ENCODE assay signal across 23 cellular contexts in genomic region chr7:85165263-85165662, GRCh38. TPM values are rescaled to one million over a fixed set of nuclear protein-coding genes. Genes with fewer than 3 reads are reported as not detected.
DNase-seq lines count a peak whose midpoint lies in the region; ATAC-seq, FAIRE-seq and TF ChIP-seq lines count a peak whose summit lies in the region.
"Had no signal": no experiment of that assay in that cellular context is flagged by ENCODE, and none has a peak within 500 bp of the region (broad histone marks: within the 10 kb centered on the region; RNA-seq: fewer than 3 reads in every experiment).

No MANE protein-coding gene starts in this region.

- no peaks in the 10 kb centered on the region for H3K9me2 ChIP-seq in hepatocyte (replicated peaks; ENCODE audit: insufficient read depth)

- DNase-seq in DMS53 (lab: John Stamatoyannopoulos, UW): peak; percentile 15
- DNase-seq in DMS53 treated with DMSO at 0.1 percent for 48 hours (lab: John Stamatoyannopoulos, UW; ENCODE audit: unreplicated experiment): no peak
- peak; percentile 38 for DNase-seq in NCI-H748 (lab: John Stamatoyannopoulos, UW; ENCODE audit: unreplicated experiment)
- no peak for DNase-seq in astrocyte (ENCODE audit: low read depth)
- peak; percentile 16 for DNase-seq in hepatocyte (ENCODE audit: low spot score)
- no peak for DNase-seq in activated T-cell treated with anti-CD3 and anti-CD28 coated beads for 4 hours
- no peak for DNase-seq in HTR-8/SVneo (ENCODE audit: insufficient read length, low spot score)
- DNase-seq: CD4-positive, alpha-beta T cell; CD8-positive, alpha-beta memory T cell; DMS 273 treated with DMSO at 0.1 percent for 48 hours; DND-41; GOT3 had no signal

- no peaks in the 10 kb centered on the region for H3K36me3 Mint-ChIP-seq in astrocyte (ENCODE audit: low read depth, unreplicated experiment)
- H3K36me3 Mint-ChIP-seq: CD8-positive, alpha-beta memory T cell had no signal

- H3K36me3 ChIP-seq in astrocyte (ENCODE audit: insufficient read depth, low read length) (no peaks in the 10 kb centered on the region), hepatocyte (replicated peaks; ENCODE audit: insufficient read depth, low read depth) (no peaks in the 10 kb centered on the region)
- H3K36me3 ChIP-seq: BLaER1, HAP-1 had no signal

- H3K79me2 ChIP-seq in astrocyte (ENCODE audit: insufficient read depth, low read length) (no peaks in the 10 kb centered on the region), hepatocyte (peaks cover 20% of the 10 kb centered on the region)

- WGBS in hepatocyte (ENCODE audit: low lambda C conversion rate, missing lambda C conversion rate): 62% methylated on average over 5 of the region's 5 CpGs

- H3K4me3 ChIP-seq in astrocyte (ENCODE audit: insufficient read depth, low read depth, low read length): no peak overlapping the region
- H3K4me3 ChIP-seq in hepatocyte: no peak overlapping the region
- H3K4me3 ChIP-seq: BLaER1, HAP-1 had no signal

- H3K4me2 ChIP-seq in astrocyte (ENCODE audit: low read length) (no peak overlapping the region), hepatocyte (no peak overlapping the region)
- H3K4me2 ChIP-seq: BLaER1 had no signal

- no peak for ATAC-seq in HG03159 (IDR thresholded peaks at IDR 0.05; ENCODE audit: unreplicated experiment)

- H3K27me3 ChIP-seq in astrocyte (ENCODE audit: insufficient read depth, low read length): no peaks in the 10 kb centered on the region
- no peaks in the 10 kb centered on the region for H3K27me3 ChIP-seq in hepatocyte
- H3K27me3 ChIP-seq: BLaER1 had no signal

- H4K20me1 ChIP-seq in astrocyte (ENCODE audit: insufficient read depth, low read length): no peaks in the 10 kb centered on the region
- no peaks in the 10 kb centered on the region for H4K20me1 ChIP-seq in hepatocyte (ENCODE audit: insufficient read depth, poor library complexity, severe bottlenecking)
- H4K20me1 ChIP-seq: BLaER1 had no signal

- peak; percentile 26 for FAIRE-seq in astrocyte (lab: Jason Lieb, UNC)
- FAIRE-seq in HTR-8/SVneo (lab: Jason Lieb, UNC): no peak
- FAIRE-seq: A204.1, D721Med, G401.6, GM12892, H54 had no signal

- H3K9me3 Mint-ChIP-seq in astrocyte (ENCODE audit: unreplicated experiment): no peaks in the 10 kb centered on the region
- H3K9me3 Mint-ChIP-seq: CD4-positive, alpha-beta T cell had no signal

- H3K9ac ChIP-seq in astrocyte (ENCODE audit: low read length): no peak overlapping the region
- H3K9ac ChIP-seq: BLaER1 had no signal

- H3K4me3 Mint-ChIP-seq in astrocyte (ENCODE audit: unreplicated experiment): no peak overlapping the region
- H3K4me3 Mint-ChIP-seq: B cell; CD4-positive, alpha-beta T cell; CD8-positive, alpha-beta memory T cell had no signal

- H3K27ac Mint-ChIP-seq in astrocyte (ENCODE audit: unreplicated experiment): no peak overlapping the region
- H3K27ac Mint-ChIP-seq: B cell; CD4-positive, alpha-beta T cell; CD8-positive, alpha-beta memory T cell had no signal

- no peak for TF ChIP-seq CTCF in astrocyte (IDR thresholded peaks at IDR 0.05; ENCODE audit: insufficient read depth, low read depth, low read length)
- TF ChIP-seq CTCF in hepatocyte (IDR thresholded peaks at IDR 0.05; ENCODE audit: poor library complexity): no peak

- H3K27ac ChIP-seq in astrocyte (ENCODE audit: low read depth, low read length) (no peak overlapping the region), hepatocyte (peak overlapping the region; percentile 10)
- H3K27ac ChIP-seq: 22Rv1, BLaER1, C4-2B had no signal

- H3K4me1 ChIP-seq in astrocyte (ENCODE audit: insufficient read depth, low read length) (no peaks in the 10 kb centered on the region), hepatocyte (ENCODE audit: insufficient read depth) (no peaks in the 10 kb centered on the region)
- H3K4me1 ChIP-seq: BLaER1 had no signal

- H3K9me3 ChIP-seq in astrocyte (ENCODE audit: insufficient read depth, low read depth, low read length): no peaks in the 10 kb centered on the region
- no peaks in the 10 kb centered on the region for H3K9me3 ChIP-seq in hepatocyte (ENCODE audit: low read depth)
- H3K9me3 ChIP-seq: BLaER1, HAP-1 had no signal

- H3K27me3 Mint-ChIP-seq in astrocyte (ENCODE audit: low read depth, unreplicated experiment): no peaks in the 10 kb centered on the region
- H3K27me3 Mint-ChIP-seq: B cell; CD4-positive, alpha-beta T cell; CD8-positive, alpha-beta memory T cell had no signal

- no peaks in the 10 kb centered on the region for H3K4me1 Mint-ChIP-seq in astrocyte (ENCODE audit: low read depth, unreplicated experiment)
- H3K4me1 Mint-ChIP-seq: CD8-positive, alpha-beta memory T cell had no signal

- H2AFZ ChIP-seq in astrocyte (ENCODE audit: low read depth, low read length) (no peak overlapping the region), hepatocyte (no peak overlapping the region)

RNA-seq across cellular contexts. Expression of gene SEMA3D, which starts 21.6 kb away (rescaled TPM):
- total RNA-seq in astrocyte: 9.1 and 17.7 TPM in 2 replicates
- total RNA-seq in hepatocyte: 44.9 and 49.8 TPM in 2 replicates
- polyA plus RNA-seq in hepatocyte: 15.1 and 18.7 TPM in 2 replicates
- total RNA-seq: CD4-positive, alpha-beta T cell; CD8-positive, alpha-beta memory T cell had no signal
- polyA plus RNA-seq: CD8-positive, alpha-beta memory T cell had no signal

Comparison
In these comparisons a context has a peak if more than half of its experiments do, and no peak if none do; other contexts are left out.
1. DNase-seq: peak in DMS53 (single experiment), NCI-H748 (single experiment) and hepatocyte (single experiment); none in DMS53 treated with DMSO at 0.1 percent for 48 hours (single experiment), astrocyte (single experiment), activated T-cell treated with anti-CD3 and anti-CD28 coated beads for 4 hours (single experiment) and HTR-8/SVneo (single experiment).